Comparison of ENCODE assay signal across 27 cellular contexts in the genomic region with DNA sequence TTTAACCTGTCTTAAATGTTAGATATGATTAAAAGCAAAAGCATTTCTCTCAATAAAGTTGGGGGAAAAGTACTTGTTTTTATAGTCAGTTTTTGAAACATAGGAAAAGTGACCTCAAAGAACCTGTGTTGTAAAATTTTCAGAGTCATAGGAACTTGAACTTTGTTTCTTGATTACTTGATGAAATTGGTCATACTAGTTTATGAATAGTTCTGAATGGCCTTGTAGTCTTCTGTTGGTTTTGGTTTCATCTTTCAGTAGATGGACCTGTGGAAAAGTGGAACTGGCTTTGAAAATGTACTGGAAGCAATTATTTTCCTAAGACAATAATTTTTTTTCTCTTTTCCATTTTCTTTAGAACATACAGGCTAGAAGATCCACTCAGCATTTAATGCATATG.
"Had no signal": no experiment of that assay in that cellular context is flagged by ENCODE, and none has a peak within 500 bp of the region (broad histone marks: within the 10 kb centered on the region; RNA-seq: fewer than 3 reads in every experiment).

No MANE protein-coding gene starts in this region.

- DNase-seq: activated CD4-positive, alpha-beta memory T cell treated with anti-CD3 and anti-CD28 coated beads for 36 hours; activated CD4-positive, alpha-beta T cell treated with anti-CD3 and anti-CD28 coated beads for 36 hours; activated CD4-positive, alpha-beta T cell treated with anti-CD3 and anti-CD28 coated beads, Interleukin-2, amount 10 ng/mL, durations not matched to agents 24 days and 14 days; activated CD4-positive, CD25-positive, alpha-beta regulatory T cell; activated CD4-positive, CD25-positive, alpha-beta regulatory T cell treated with anti-CD3 and anti-CD28 coated beads, Interleukin-2, amount 50 U/mL, for 72 hours; activated CD8-positive, alpha-beta memory T cell treated with anti-CD3 and anti-CD28 coated beads, Interleukin-2, amount 10 ng/mL, durations not matched to agents 7 days and 5 days; activated CD8-positive, alpha-beta memory T cell treated with anti-CD3 and anti-CD28 coated beads, Interleukin-2, amount 50 U/mL, for 4 hours; activated CD8-positive, alpha-beta T cell treated with anti-CD3 and anti-CD28 coated beads, Interleukin-2, amount 10 ng/mL, durations not matched to agents 7 days and 5 days; activated effector memory CD4-positive, alpha-beta T cell treated with anti-CD3 and anti-CD28 coated beads, Interleukin-2, amount 50 U/mL, for 16 hours; activated naive CD4-positive, alpha-beta T cell treated with anti-CD3 and anti-CD28 coated beads for 36 hours; activated naive CD8-positive, alpha-beta T cell treated with anti-CD3 and anti-CD28 coated beads for 36 hours; activated naive CD8-positive, alpha-beta T cell treated with anti-CD3 and anti-CD28 coated beads, Interleukin-2, amount 50 U/mL, for 24 hours; activated T-cell treated with anti-CD3 and anti-CD28 coated beads, Interleukin-2, amount 50 U/mL, for 1 hour; activated T-cell treated with anti-CD3 and anti-CD28 coated beads, Interleukin-2, amount 50 U/mL, for 48 hours; adrenal gland; amygdala; aorta; body of pancreas; caudate nucleus; dorsolateral prefrontal cortex; effector memory CD4-positive, alpha-beta T cell; endodermal cell; foreskin fibroblast; head of caudate nucleus; T-helper 2 cell had no signal

- FAIRE-seq: frontal cortex had no signal

- ATAC-seq: activated CD4-positive, alpha-beta T cell treated with anti-CD3 and anti-CD28 coated beads for 36 hours; activated CD8-positive, alpha-beta memory T cell treated with anti-CD3 and anti-CD28 coated beads, Interleukin-2, amount 10 ng/mL, durations not matched to agents 7 days and 5 days; activated CD8-positive, alpha-beta T cell treated with anti-CD3 and anti-CD28 coated beads, Interleukin-2, amount 10 ng/mL, durations not matched to agents 7 days and 5 days; activated naive CD8-positive, alpha-beta T cell treated with anti-CD3 and anti-CD28 coated beads, Interleukin-2, amount 50 U/mL, for 24 hours; body of pancreas; esophagus mucosa had no signal
